ENCODE assay signal across 1 cellular context in the genomic region with DNA sequence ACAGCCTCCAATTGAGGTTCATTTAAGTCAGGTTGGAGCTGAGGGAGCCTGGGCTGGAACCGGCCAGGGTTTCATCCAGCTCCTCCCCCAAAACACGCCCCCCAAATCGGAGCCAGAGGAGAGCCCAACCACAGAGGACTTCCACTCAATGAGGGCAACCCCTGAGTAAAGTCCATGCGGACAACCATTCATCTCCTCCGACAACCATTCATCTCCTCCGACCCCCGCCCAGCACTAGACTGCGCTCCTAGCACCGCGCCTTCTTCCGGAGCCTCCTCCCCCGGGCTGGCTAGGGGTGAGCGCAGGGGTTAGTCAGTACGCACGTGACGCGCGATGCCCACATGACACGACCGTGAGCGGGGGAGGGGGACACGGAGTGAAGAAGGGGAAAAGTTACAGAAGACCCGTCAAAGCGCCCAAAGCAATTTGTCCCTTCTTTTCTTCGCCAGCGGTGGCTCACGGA.
TF ChIP-seq lines count a peak whose summit lies in the region.

No MANE protein-coding gene starts in this region.

TF ChIP-seq in HEK293, 187 proteins besides CTCF, POLR2A, EP300 and RAD21 (continued from another document and continues in another):
- TF ChIP-seq, protein P1, sequence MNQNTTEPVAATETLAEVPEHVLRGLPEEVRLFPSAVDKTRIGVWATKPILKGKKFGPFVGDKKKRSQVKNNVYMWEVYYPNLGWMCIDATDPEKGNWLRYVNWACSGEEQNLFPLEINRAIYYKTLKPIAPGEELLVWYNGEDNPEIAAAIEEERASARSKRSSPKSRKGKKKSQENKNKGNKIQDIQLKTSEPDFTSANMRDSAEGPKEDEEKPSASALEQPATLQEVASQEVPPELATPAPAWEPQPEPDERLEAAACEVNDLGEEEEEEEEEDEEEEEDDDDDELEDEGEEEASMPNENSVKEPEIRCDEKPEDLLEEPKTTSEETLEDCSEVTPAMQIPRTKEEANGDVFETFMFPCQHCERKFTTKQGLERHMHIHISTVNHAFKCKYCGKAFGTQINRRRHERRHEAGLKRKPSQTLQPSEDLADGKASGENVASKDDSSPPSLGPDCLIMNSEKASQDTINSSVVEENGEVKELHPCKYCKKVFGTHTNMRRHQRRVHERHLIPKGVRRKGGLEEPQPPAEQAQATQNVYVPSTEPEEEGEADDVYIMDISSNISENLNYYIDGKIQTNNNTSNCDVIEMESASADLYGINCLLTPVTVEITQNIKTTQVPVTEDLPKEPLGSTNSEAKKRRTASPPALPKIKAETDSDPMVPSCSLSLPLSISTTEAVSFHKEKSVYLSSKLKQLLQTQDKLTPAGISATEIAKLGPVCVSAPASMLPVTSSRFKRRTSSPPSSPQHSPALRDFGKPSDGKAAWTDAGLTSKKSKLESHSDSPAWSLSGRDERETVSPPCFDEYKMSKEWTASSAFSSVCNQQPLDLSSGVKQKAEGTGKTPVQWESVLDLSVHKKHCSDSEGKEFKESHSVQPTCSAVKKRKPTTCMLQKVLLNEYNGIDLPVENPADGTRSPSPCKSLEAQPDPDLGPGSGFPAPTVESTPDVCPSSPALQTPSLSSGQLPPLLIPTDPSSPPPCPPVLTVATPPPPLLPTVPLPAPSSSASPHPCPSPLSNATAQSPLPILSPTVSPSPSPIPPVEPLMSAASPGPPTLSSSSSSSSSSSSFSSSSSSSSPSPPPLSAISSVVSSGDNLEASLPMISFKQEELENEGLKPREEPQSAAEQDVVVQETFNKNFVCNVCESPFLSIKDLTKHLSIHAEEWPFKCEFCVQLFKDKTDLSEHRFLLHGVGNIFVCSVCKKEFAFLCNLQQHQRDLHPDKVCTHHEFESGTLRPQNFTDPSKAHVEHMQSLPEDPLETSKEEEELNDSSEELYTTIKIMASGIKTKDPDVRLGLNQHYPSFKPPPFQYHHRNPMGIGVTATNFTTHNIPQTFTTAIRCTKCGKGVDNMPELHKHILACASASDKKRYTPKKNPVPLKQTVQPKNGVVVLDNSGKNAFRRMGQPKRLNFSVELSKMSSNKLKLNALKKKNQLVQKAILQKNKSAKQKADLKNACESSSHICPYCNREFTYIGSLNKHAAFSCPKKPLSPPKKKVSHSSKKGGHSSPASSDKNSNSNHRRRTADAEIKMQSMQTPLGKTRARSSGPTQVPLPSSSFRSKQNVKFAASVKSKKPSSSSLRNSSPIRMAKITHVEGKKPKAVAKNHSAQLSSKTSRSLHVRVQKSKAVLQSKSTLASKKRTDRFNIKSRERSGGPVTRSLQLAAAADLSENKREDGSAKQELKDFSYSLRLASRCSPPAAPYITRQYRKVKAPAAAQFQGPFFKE (tag by site-specific recombination; IDR thresholded peaks at IDR 0.05; ENCODE audit: borderline replicate concordance), result no peak
- TF ChIP-seq ZSCAN23 (tag by site-specific recombination; IDR thresholded peaks at IDR 0.05) (no peak), ZNF19 (tag by site-specific recombination; IDR thresholded peaks at IDR 0.05; ENCODE audit: low read depth) (no peak), ZNF510 (tag by site-specific recombination; IDR thresholded peaks at IDR 0.05; ENCODE audit: insufficient replicate concordance) (no peak), ZNF341 (tag by site-specific recombination; IDR thresholded peaks at IDR 0.05; ENCODE audit: low read depth) (peak; percentile 93), KLF10 (tag by site-specific recombination; IDR thresholded peaks at IDR 0.05) (0 out of 2 replicates have a peak, but pooled peaks have one; percentile 42), ZNF549 (tag by site-specific recombination; IDR thresholded peaks at IDR 0.05) (no peak), ZBTB20 (tag by site-specific recombination; IDR thresholded peaks at IDR 0.05) (peak; percentile 39; the same call in 1 of the 2 replicates), ZNF48 (tag by site-specific recombination; IDR thresholded peaks at IDR 0.05) (no peak), ZNF239 (tag by site-specific recombination; IDR thresholded peaks at IDR 0.05) (no peak), SETDB1 (IDR thresholded peaks at IDR 0.05; ENCODE audit: insufficient read length, low read length) (no peak), ZNF214 (tag by site-specific recombination; IDR thresholded peaks at IDR 0.05; ENCODE audit: borderline replicate concordance) (no peak), SP2 (tag by site-specific recombination; IDR thresholded peaks at IDR 0.05) (peak; percentile 83), ZNF670 (tag by site-specific recombination; IDR thresholded peaks at IDR 0.05; ENCODE audit: low read depth) (no peak), ZNF660 (tag by site-specific recombination; IDR thresholded peaks at IDR 0.05) (no peak; the same call in 1 of the 2 replicates), ZNF23 (tag by site-specific recombination; IDR thresholded peaks at IDR 0.05; ENCODE audit: borderline replicate concordance) (no peak), YY2 (tag by site-specific recombination; IDR thresholded peaks at IDR 0.05) (no peak), ZNF37A (tag by site-specific recombination; IDR thresholded peaks at IDR 0.05) (no peak), ZNF837 (tag by site-specific recombination; IDR thresholded peaks at IDR 0.05) (no peak), ZNF211 (tag by site-specific recombination; IDR thresholded peaks at IDR 0.05; ENCODE audit: low read depth) (no peak), ZBTB17 (tag by site-specific recombination; IDR thresholded peaks at IDR 0.05) (peak; percentile 58; the same call in 1 of the 2 replicates), ZEB2 (tag by site-specific recombination; IDR thresholded peaks at IDR 0.05) (0 out of 2 replicates have a peak, but pooled peaks have one; percentile 35), ZNF530 (tag by site-specific recombination; IDR thresholded peaks at IDR 0.05; ENCODE audit: low read depth) (no peak), ZNF600 (tag by site-specific recombination; IDR thresholded peaks at IDR 0.05) (peak; percentile 62), ZNF121 (tag by site-specific recombination; IDR thresholded peaks at IDR 0.05) (no peak), ZXDB (tag by site-specific recombination; IDR thresholded peaks at IDR 0.05) (peak; percentile 95), SALL2 (tag by site-specific recombination; IDR thresholded peaks at IDR 0.05; ENCODE audit: borderline replicate concordance) (no peak), REPIN1 (tag by site-specific recombination; IDR thresholded peaks at IDR 0.05; ENCODE audit: low read depth) (no peak), ZNF350 (tag by site-specific recombination; IDR thresholded peaks at IDR 0.05) (no peak), ZNF24 (tag by site-specific recombination; IDR thresholded peaks at IDR 0.05) (0 out of 2 replicates have a peak, but pooled peaks have one; percentile 69), GLIS2 (tag by site-specific recombination; IDR thresholded peaks at IDR 0.05) (peak; percentile 95), ZNF302 (tag by site-specific recombination; IDR thresholded peaks at IDR 0.05; ENCODE audit: low read depth) (no peak), ZNF114 (tag by site-specific recombination; IDR thresholded peaks at IDR 0.05) (no peak), ZNF266 (tag by site-specific recombination; IDR thresholded peaks at IDR 0.05; ENCODE audit: low read depth) (no peak), ZNF140 (tag by site-specific recombination; IDR thresholded peaks at IDR 0.05) (no peak), ZNF16 (tag by site-specific recombination; IDR thresholded peaks at IDR 0.05; ENCODE audit: low read depth) (no peak), KLF7 (tag by site-specific recombination; IDR thresholded peaks at IDR 0.05; ENCODE audit: borderline replicate concordance) (no peak), KLF1 (tag by site-specific recombination; IDR thresholded peaks at IDR 0.05) (0 out of 2 replicates have a peak, but pooled peaks have one; percentile 38), TCF7L2 (IDR thresholded peaks at IDR 0.05; ENCODE audit: borderline replicate concordance, low read depth, low read length) (no peak; the same call in 1 of the 2 replicates), SP7 (tag by site-specific recombination; IDR thresholded peaks at IDR 0.05) (peak; percentile 55), ZNF274 (IDR thresholded peaks at IDR 0.05; ENCODE audit: low read length) (no peak), ZNF274 (tag by site-specific recombination; IDR thresholded peaks at IDR 0.05; ENCODE audit: borderline replicate concordance) (no peak), WT1 (tag by site-specific recombination; IDR thresholded peaks at IDR 0.05) (no peak), ZSCAN30 (tag by site-specific recombination; IDR thresholded peaks at IDR 0.05) (no peak)
- TF ChIP-seq, protein P2, sequence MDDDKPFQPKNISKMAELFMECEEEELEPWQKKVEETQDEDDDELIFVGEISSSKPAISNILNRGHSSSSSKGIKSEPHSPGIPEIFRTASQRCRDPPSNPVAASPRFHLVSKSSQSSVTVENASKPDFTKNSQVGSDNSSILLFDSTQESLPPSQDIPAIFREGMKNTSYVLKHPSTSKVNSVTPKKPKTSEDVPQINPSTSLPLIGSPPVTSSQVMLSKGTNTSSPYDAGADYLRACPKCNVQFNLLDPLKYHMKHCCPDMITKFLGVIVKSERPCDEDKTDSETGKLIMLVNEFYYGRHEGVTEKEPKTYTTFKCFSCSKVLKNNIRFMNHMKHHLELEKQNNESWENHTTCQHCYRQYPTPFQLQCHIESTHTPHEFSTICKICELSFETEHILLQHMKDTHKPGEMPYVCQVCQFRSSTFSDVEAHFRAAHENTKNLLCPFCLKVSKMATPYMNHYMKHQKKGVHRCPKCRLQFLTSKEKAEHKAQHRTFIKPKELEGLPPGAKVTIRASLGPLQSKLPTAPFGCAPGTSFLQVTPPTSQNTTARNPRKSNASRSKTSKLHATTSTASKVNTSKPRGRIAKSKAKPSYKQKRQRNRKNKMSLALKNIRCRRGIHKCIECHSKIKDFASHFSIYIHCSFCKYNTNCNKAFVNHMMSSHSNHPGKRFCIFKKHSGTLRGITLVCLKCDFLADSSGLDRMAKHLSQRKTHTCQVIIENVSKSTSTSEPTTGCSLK (tag by site-specific recombination; IDR thresholded peaks at IDR 0.05), result no peak
- TF ChIP-seq, protein P3, sequence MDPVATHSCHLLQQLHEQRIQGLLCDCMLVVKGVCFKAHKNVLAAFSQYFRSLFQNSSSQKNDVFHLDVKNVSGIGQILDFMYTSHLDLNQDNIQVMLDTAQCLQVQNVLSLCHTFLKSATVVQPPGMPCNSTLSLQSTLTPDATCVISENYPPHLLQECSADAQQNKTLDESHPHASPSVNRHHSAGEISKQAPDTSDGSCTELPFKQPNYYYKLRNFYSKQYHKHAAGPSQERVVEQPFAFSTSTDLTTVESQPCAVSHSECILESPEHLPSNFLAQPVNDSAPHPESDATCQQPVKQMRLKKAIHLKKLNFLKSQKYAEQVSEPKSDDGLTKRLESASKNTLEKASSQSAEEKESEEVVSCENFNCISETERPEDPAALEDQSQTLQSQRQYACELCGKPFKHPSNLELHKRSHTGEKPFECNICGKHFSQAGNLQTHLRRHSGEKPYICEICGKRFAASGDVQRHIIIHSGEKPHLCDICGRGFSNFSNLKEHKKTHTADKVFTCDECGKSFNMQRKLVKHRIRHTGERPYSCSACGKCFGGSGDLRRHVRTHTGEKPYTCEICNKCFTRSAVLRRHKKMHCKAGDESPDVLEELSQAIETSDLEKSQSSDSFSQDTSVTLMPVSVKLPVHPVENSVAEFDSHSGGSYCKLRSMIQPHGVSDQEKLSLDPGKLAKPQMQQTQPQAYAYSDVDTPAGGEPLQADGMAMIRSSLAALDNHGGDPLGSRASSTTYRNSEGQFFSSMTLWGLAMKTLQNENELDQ (tag by site-specific recombination; IDR thresholded peaks at IDR 0.05; ENCODE audit: low read depth), result no peak
- TF ChIP-seq, protein P4, sequence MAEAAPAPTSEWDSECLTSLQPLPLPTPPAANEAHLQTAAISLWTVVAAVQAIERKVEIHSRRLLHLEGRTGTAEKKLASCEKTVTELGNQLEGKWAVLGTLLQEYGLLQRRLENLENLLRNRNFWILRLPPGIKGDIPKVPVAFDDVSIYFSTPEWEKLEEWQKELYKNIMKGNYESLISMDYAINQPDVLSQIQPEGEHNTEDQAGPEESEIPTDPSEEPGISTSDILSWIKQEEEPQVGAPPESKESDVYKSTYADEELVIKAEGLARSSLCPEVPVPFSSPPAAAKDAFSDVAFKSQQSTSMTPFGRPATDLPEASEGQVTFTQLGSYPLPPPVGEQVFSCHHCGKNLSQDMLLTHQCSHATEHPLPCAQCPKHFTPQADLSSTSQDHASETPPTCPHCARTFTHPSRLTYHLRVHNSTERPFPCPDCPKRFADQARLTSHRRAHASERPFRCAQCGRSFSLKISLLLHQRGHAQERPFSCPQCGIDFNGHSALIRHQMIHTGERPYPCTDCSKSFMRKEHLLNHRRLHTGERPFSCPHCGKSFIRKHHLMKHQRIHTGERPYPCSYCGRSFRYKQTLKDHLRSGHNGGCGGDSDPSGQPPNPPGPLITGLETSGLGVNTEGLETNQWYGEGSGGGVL (tag by site-specific recombination; IDR thresholded peaks at IDR 0.05), result 0 out of 2 replicates have a peak, but pooled peaks have one; percentile 15
- TF ChIP-seq, protein P5, sequence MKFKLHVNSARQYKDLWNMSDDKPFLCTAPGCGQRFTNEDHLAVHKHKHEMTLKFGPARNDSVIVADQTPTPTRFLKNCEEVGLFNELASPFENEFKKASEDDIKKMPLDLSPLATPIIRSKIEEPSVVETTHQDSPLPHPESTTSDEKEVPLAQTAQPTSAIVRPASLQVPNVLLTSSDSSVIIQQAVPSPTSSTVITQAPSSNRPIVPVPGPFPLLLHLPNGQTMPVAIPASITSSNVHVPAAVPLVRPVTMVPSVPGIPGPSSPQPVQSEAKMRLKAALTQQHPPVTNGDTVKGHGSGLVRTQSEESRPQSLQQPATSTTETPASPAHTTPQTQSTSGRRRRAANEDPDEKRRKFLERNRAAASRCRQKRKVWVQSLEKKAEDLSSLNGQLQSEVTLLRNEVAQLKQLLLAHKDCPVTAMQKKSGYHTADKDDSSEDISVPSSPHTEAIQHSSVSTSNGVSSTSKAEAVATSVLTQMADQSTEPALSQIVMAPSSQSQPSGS (tag by site-specific recombination; IDR thresholded peaks at IDR 0.05; ENCODE audit: low read depth), result no peak
- TF ChIP-seq, protein P6, sequence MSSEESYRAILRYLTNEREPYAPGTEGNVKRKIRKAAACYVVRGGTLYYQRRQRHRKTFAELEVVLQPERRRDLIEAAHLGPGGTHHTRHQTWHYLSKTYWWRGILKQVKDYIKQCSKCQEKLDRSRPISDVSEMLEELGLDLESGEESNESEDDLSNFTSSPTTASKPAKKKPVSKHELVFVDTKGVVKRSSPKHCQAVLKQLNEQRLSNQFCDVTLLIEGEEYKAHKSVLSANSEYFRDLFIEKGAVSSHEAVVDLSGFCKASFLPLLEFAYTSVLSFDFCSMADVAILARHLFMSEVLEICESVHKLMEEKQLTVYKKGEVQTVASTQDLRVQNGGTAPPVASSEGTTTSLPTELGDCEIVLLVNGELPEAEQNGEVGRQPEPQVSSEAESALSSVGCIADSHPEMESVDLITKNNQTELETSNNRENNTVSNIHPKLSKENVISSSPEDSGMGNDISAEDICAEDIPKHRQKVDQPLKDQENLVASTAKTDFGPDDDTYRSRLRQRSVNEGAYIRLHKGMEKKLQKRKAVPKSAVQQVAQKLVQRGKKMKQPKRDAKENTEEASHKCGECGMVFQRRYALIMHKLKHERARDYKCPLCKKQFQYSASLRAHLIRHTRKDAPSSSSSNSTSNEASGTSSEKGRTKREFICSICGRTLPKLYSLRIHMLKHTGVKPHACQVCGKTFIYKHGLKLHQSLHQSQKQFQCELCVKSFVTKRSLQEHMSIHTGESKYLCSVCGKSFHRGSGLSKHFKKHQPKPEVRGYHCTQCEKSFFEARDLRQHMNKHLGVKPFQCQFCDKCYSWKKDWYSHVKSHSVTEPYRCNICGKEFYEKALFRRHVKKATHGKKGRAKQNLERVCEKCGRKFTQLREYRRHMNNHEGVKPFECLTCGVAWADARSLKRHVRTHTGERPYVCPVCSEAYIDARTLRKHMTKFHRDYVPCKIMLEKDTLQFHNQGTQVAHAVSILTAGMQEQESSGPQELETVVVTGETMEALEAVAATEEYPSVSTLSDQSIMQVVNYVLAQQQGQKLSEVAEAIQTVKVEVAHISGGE (tag by site-specific recombination; conservative IDR thresholded peaks at IDR 0.05; ENCODE audit: low read depth), result peak; percentile 40; the same call in 1 of the 2 replicates
